Comparison of ENCODE assay signal across 27 cellular contexts in the genomic region with DNA sequence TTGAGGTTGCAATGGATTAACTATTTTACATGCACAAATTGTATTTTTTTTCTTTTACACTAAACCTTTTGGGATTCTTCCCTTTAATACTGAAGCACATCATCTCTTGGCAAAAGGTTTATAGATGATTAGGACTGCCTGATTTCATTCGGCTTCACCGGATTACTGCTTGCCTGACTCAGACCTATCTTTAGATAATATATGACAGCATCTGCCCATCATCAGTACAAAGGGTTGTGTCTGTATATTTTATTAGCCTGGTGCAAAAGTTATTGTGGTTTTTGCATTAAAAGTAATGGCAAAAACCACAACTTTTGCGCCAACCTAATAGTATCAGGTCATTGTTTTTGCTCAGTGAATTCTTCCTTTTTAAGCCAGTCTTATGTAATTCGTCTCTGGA.
"Had no signal": no experiment of that assay in that cellular context is flagged by ENCODE, and none has a peak within 500 bp of the region (broad histone marks: within the 10 kb centered on the region; RNA-seq: fewer than 3 reads in every experiment).

No MANE protein-coding gene starts in this region.

- H3K27me3 ChIP-seq: breast epithelium, gastrocnemius medialis, hepatocyte, ovary, right lobe of liver had no signal

- H3K79me2 ChIP-seq: hepatocyte had no signal

- H3K36me3 ChIP-seq: breast epithelium, gastrocnemius medialis, left ventricle myocardium inferior, ovary, right lobe of liver, thoracic aorta had no signal

- H3K4me2 ChIP-seq: hepatocyte had no signal

- H3K9me3 ChIP-seq: breast epithelium, gastrocnemius medialis, left ventricle myocardium inferior, ovary, right lobe of liver, thoracic aorta had no signal

- H3K4me1 ChIP-seq: breast epithelium, gastrocnemius medialis, left ventricle myocardium inferior, right lobe of liver had no signal

- H3K27ac ChIP-seq: breast epithelium, gastrocnemius medialis, hepatocyte, left ventricle myocardium inferior, ovary, right lobe of liver, skin epidermis, thoracic aorta had no signal

- ATAC-seq: esophagus mucosa; gastrocnemius medialis; mucosa of descending colon; right lobe of liver; stimulated activated effector memory CD8-positive, alpha-beta T cell treated with anti-CD3 and anti-CD28 coated beads, Interleukin-12 subunit alpha, Interleukin-12 subunit beta, amount 100 ng/mL, for 72 hours had no signal

- H2AFZ ChIP-seq: hepatocyte had no signal

- DNase-seq: activated CD4-positive, alpha-beta memory T cell treated with anti-CD3 and anti-CD28 coated beads, Interleukin-2, amount 10 ng/mL, durations not matched to agents 7 days and 5 days; activated CD4-positive, alpha-beta T cell treated with anti-CD3 and anti-CD28 coated beads, Interleukin-2, amount 10 ng/mL, durations not matched to agents 7 days and 5 days; activated CD4-positive, CD25-positive, alpha-beta regulatory T cell treated with anti-CD3 and anti-CD28 coated beads, Interleukin-2, amount 50 U/mL, for 72 hours; activated CD8-positive, alpha-beta memory T cell treated with anti-CD3 and anti-CD28 coated beads, Interleukin-2, amount 50 U/mL, for 48 hours; activated gamma-delta T cell; activated naive CD4-positive, alpha-beta T cell treated with anti-CD3 and anti-CD28 coated beads, Interleukin-2, amount 10 ng/mL, durations not matched to agents 7 days and 5 days; activated T-cell treated with anti-CD3 and anti-CD28 coated beads, Interleukin-2, amount 50 U/mL, for 24 hours; amygdala; central memory CD4-positive, alpha-beta T cell; endodermal cell; gastrocnemius medialis; islet precursor cell; left ventricle myocardium inferior; mucosa of descending colon; ovary; right lobe of liver; stimulated activated CD4-positive, alpha-beta T cell treated with anti-CD3 and anti-CD28 coated beads, Interleukin-12 subunit alpha, Interleukin-12 subunit beta, amount 100 ng/mL, for 4 hours; stimulated activated CD4-positive, alpha-beta T cell treated with anti-CD3 and anti-CD28 coated beads, Interleukin-4, amount 100 ng/mL, for 24 hours; T-helper 9 cell; trophoblast cell had no signal

- H3K4me3 ChIP-seq: breast epithelium, gastrocnemius medialis, hepatocyte, left ventricle myocardium inferior, lung, mucosa of descending colon, ovary, right lobe of liver, skin epidermis, thoracic aorta had no signal
